Comparison of ENCODE assay signal across 1 cellular context in the genomic region with DNA sequence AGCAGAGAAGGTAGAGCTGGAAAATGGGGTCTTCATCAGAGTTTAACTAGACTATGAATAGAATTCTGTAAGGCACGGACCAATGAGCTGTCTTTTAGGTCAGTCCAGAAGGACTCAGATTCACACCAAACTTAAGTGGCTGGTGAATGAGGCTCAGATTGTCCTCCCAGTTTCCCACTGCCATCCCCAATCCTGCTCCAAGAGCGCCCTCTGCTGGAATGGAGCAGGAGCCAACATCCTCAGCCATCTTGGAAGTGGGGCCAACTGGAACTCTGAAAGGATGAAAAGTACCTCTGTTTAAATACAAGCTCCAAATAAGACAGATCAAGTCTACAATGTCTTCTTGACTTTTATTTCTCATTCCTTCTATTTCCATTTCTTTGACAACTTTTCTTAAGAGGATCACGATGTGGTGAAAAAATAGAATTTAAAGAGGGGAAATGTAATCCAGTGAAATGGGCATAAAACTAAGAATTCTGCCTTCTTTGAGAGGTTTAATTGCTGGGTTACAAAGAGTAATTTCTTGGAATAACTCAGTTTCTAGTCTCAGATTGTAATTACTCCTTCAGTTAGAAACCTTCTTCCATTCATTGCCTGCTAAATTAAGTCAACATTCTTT.
TF ChIP-seq lines count a peak whose summit lies in the region.

No MANE protein-coding gene starts in this region.

TF ChIP-seq in HEK293, 187 proteins besides CTCF, POLR2A, EP300 and RAD21 (continued from another document):
- peak; percentile 77 for TF ChIP-seq ZNF660 (tag by site-specific recombination; IDR thresholded peaks at IDR 0.05)
- no peak for TF ChIP-seq ZFP37 (tag by site-specific recombination; IDR thresholded peaks at IDR 0.05)
- TF ChIP-seq ZBTB17 (tag by site-specific recombination; IDR thresholded peaks at IDR 0.05), result peak; percentile 41; the same call in 1 of the 2 replicates
- peak; percentile 94 for TF ChIP-seq ZNF654 (tag by site-specific recombination; IDR thresholded peaks at IDR 0.05; ENCODE audit: low read depth)
- no peak for TF ChIP-seq ZNF610 (tag by site-specific recombination; IDR thresholded peaks at IDR 0.05; ENCODE audit: borderline replicate concordance)
- TF ChIP-seq, protein P1, sequence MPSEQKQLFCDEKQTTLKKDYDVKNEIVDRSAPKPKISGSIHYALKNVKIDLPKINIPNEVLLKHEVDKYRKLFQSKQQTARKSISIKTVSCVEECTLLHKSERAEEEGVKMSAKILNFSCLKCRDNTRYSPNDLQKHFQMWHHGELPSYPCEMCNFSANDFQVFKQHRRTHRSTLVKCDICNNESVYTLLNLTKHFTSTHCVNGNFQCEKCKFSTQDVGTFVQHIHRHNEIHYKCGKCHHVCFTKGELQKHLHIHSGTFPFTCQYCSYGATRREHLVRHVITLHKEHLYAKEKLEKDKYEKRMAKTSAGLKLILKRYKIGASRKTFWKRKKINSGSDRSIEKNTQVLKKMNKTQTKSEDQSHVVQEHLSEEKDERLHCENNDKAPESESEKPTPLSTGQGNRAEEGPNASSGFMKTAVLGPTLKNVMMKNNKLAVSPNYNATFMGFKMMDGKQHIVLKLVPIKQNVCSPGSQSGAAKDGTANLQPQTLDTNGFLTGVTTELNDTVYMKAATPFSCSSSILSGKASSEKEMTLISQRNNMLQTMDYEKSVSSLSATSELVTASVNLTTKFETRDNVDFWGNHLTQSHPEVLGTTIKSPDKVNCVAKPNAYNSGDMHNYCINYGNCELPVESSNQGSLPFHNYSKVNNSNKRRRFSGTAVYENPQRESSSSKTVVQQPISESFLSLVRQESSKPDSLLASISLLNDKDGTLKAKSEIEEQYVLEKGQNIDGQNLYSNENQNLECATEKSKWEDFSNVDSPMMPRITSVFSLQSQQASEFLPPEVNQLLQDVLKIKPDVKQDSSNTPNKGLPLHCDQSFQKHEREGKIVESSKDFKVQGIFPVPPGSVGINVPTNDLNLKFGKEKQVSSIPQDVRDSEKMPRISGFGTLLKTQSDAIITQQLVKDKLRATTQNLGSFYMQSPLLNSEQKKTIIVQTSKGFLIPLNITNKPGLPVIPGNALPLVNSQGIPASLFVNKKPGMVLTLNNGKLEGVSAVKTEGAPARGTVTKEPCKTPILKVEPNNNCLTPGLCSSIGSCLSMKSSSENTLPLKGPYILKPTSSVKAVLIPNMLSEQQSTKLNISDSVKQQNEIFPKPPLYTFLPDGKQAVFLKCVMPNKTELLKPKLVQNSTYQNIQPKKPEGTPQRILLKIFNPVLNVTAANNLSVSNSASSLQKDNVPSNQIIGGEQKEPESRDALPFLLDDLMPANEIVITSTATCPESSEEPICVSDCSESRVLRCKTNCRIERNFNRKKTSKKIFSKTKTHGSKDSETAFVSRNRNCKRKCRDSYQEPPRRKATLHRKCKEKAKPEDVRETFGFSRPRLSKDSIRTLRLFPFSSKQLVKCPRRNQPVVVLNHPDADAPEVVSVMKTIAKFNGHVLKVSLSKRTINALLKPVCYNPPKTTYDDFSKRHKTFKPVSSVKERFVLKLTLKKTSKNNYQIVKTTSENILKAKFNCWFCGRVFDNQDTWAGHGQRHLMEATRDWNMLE (tag by site-specific recombination; conservative IDR thresholded peaks at IDR 0.05; ENCODE audit: low read depth), result no peak
- TF ChIP-seq, protein P2, sequence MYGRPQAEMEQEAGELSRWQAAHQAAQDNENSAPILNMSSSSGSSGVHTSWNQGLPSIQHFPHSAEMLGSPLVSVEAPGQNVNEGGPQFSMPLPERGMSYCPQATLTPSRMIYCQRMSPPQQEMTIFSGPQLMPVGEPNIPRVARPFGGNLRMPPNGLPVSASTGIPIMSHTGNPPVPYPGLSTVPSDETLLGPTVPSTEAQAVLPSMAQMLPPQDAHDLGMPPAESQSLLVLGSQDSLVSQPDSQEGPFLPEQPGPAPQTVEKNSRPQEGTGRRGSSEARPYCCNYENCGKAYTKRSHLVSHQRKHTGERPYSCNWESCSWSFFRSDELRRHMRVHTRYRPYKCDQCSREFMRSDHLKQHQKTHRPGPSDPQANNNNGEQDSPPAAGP (tag by site-specific recombination; IDR thresholded peaks at IDR 0.05), result 0 out of 2 replicates have a peak, but pooled peaks have one; percentile 33
- no peak for TF ChIP-seq ZNF600 (tag by site-specific recombination; IDR thresholded peaks at IDR 0.05)
- no peak for TF ChIP-seq ZNF670 (tag by site-specific recombination; IDR thresholded peaks at IDR 0.05; ENCODE audit: low read depth)
- peak; percentile 79 for TF ChIP-seq YY1 (tag by site-specific recombination; IDR thresholded peaks at IDR 0.05)
- no peak for TF ChIP-seq ZNF555 (tag by site-specific recombination; conservative IDR thresholded peaks at IDR 0.05)
- no peak for TF ChIP-seq ZNF157 (tag by site-specific recombination; IDR thresholded peaks at IDR 0.05)
- no peak for TF ChIP-seq KLF8 (tag by site-specific recombination; IDR thresholded peaks at IDR 0.05)
- TF ChIP-seq ZNF335 (tag by site-specific recombination; conservative IDR thresholded peaks at IDR 0.05), result no peak
- TF ChIP-seq, protein P3, sequence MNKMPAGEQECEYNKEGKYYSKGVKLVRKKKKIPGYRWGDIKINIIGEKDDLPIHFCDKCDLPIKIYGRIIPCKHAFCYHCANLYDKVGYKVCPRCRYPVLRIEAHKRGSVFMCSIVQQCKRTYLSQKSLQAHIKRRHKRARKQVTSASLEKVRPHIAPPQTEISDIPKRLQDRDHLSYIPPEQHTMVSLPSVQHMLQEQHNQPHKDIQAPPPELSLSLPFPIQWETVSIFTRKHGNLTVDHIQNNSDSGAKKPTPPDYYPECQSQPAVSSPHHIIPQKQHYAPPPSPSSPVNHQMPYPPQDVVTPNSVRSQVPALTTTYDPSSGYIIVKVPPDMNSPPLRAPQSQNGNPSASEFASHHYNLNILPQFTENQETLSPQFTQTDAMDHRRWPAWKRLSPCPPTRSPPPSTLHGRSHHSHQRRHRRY (tag by site-specific recombination; IDR thresholded peaks at IDR 0.05), result no peak
- TF ChIP-seq ZNF2 (tag by site-specific recombination; IDR thresholded peaks at IDR 0.05), result peak; percentile 34; the same call in 1 of the 2 replicates
- TF ChIP-seq, protein P4, sequence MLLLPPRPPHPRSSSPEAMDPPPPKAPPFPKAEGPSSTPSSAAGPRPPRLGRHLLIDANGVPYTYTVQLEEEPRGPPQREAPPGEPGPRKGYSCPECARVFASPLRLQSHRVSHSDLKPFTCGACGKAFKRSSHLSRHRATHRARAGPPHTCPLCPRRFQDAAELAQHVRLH (tag by site-specific recombination; IDR thresholded peaks at IDR 0.05), result no peak
- TF ChIP-seq, protein P5, sequence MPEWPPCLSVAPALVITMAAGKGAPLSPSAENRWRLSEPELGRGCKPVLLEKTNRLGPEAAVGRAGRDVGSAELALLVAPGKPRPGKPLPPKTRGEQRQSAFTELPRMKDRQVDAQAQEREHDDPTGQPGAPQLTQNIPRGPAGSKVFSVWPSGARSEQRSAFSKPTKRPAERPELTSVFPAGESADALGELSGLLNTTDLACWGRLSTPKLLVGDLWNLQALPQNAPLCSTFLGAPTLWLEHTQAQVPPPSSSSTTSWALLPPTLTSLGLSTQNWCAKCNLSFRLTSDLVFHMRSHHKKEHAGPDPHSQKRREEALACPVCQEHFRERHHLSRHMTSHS (tag by site-specific recombination; IDR thresholded peaks at IDR 0.05), result no peak
- 0 out of 2 replicates have a peak, but pooled peaks have one; percentile 49 for TF ChIP-seq IKZF3 (tag by site-specific recombination; IDR thresholded peaks at IDR 0.05)
- no peak for TF ChIP-seq ZNF324 (tag by site-specific recombination; IDR thresholded peaks at IDR 0.05)
- no peak for TF ChIP-seq REPIN1 (tag by site-specific recombination; IDR thresholded peaks at IDR 0.05; ENCODE audit: low read depth)
- no peak for TF ChIP-seq ZNF221 (tag by site-specific recombination; IDR thresholded peaks at IDR 0.05; ENCODE audit: borderline replicate concordance)
- no peak for TF ChIP-seq RBAK (tag by site-specific recombination; IDR thresholded peaks at IDR 0.05)
- TF ChIP-seq ZNF561 (tag by site-specific recombination; IDR thresholded peaks at IDR 0.05; ENCODE audit: borderline replicate concordance), result no peak
- TF ChIP-seq ZNF843 (tag by site-specific recombination; IDR thresholded peaks at IDR 0.05), result no peak
- TF ChIP-seq, protein P6, sequence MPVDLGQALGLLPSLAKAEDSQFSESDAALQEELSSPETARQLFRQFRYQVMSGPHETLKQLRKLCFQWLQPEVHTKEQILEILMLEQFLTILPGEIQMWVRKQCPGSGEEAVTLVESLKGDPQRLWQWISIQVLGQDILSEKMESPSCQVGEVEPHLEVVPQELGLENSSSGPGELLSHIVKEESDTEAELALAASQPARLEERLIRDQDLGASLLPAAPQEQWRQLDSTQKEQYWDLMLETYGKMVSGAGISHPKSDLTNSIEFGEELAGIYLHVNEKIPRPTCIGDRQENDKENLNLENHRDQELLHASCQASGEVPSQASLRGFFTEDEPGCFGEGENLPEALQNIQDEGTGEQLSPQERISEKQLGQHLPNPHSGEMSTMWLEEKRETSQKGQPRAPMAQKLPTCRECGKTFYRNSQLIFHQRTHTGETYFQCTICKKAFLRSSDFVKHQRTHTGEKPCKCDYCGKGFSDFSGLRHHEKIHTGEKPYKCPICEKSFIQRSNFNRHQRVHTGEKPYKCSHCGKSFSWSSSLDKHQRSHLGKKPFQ (tag by site-specific recombination; IDR thresholded peaks at IDR 0.05), result peak; percentile 96
- TF ChIP-seq ZNF302 (tag by site-specific recombination; IDR thresholded peaks at IDR 0.05; ENCODE audit: low read depth), result no peak
- TF ChIP-seq ZNF311 (tag by site-specific recombination; IDR thresholded peaks at IDR 0.05; ENCODE audit: borderline replicate concordance), result no peak
- 0 out of 2 replicates have a peak, but pooled peaks have one; percentile 35 for TF ChIP-seq GFI1B (tag by site-specific recombination; IDR thresholded peaks at IDR 0.05)
- peak; percentile 65; the same call in 1 of the 2 replicates for TF ChIP-seq ZFP69B (tag by site-specific recombination; IDR thresholded peaks at IDR 0.05)
- TF ChIP-seq ZNF37A (tag by site-specific recombination; IDR thresholded peaks at IDR 0.05), result no peak
- TF ChIP-seq ZEB2 (tag by site-specific recombination; IDR thresholded peaks at IDR 0.05), result 0 out of 2 replicates have a peak, but pooled peaks have one; percentile 39
- no peak for TF ChIP-seq TRIM28 (IDR thresholded peaks at IDR 0.05; ENCODE audit: borderline replicate concordance, low read length)
- TF ChIP-seq ZNF677 (tag by site-specific recombination; IDR thresholded peaks at IDR 0.05), result no peak
- TF ChIP-seq OVOL3 (tag by site-specific recombination; IDR thresholded peaks at IDR 0.05), result no peak
- TF ChIP-seq, protein P7, sequence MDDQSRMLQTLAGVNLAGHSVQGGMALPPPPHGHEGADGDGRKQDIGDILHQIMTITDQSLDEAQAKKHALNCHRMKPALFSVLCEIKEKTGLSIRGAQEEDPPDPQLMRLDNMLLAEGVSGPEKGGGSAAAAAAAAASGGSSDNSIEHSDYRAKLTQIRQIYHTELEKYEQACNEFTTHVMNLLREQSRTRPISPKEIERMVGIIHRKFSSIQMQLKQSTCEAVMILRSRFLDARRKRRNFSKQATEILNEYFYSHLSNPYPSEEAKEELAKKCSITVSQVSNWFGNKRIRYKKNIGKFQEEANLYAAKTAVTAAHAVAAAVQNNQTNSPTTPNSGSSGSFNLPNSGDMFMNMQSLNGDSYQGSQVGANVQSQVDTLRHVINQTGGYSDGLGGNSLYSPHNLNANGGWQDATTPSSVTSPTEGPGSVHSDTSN (CRISPR knock-in tag; IDR thresholded peaks at IDR 0.05), result no peak
- TF ChIP-seq, protein P8, sequence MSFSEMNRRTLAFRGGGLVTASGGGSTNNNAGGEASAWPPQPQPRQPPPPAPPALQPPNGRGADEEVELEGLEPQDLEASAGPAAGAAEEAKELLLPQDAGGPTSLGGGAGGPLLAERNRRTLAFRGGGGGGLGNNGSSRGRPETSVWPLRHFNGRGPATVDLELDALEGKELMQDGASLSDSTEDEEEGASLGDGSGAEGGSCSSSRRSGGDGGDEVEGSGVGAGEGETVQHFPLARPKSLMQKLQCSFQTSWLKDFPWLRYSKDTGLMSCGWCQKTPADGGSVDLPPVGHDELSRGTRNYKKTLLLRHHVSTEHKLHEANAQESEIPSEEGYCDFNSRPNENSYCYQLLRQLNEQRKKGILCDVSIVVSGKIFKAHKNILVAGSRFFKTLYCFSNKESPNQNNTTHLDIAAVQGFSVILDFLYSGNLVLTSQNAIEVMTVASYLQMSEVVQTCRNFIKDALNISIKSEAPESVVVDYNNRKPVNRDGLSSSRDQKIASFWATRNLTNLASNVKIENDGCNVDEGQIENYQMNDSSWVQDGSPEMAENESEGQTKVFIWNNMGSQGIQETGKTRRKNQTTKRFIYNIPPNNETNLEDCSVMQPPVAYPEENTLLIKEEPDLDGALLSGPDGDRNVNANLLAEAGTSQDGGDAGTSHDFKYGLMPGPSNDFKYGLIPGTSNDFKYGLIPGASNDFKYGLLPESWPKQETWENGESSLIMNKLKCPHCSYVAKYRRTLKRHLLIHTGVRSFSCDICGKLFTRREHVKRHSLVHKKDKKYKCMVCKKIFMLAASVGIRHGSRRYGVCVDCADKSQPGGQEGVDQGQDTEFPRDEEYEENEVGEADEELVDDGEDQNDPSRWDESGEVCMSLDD (tag by site-specific recombination; IDR thresholded peaks at IDR 0.05), result no peak
- TF ChIP-seq ZNF274 (IDR thresholded peaks at IDR 0.05; ENCODE audit: low read length), result no peak
- no peak for TF ChIP-seq ZNF274 (tag by site-specific recombination; IDR thresholded peaks at IDR 0.05; ENCODE audit: borderline replicate concordance)
